ENCODE assay signal across 16 cellular contexts in the genomic region with DNA sequence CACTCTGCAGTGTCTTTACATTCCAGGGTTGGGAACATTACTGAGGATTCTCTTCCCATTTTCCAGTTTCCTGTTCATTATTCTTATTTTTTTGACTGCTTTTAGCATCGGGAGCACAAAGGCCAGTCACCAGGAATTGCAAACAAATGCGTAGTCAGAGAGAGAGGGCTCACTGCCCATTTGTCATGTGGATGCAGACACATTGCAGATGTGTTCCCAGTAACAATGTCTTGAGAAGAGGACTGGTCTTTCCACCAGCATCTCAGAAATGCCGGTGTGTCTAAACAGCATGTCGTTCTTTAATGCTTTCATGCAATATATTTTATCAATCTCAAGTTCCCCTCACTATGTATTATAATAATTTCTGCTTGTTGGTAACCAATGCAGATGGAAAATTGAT. TPM values are rescaled to one million over a fixed set of nuclear protein-coding genes. Genes with fewer than 3 reads are reported as not detected.
DNase-seq lines count a peak whose midpoint lies in the region; ATAC-seq and TF ChIP-seq lines count a peak whose summit lies in the region.
"Had no signal": no experiment of that assay in that cellular context is flagged by ENCODE, and none has a peak within 500 bp of the region (broad histone marks: within the 10 kb centered on the region; RNA-seq: fewer than 3 reads in every experiment).

No MANE protein-coding gene starts in this region.

- no peak overlapping the region for H2BK12ac ChIP-seq in neuronal stem cell (ENCODE audit: low read length)

- H3K36me3 ChIP-seq in neuronal stem cell (replicated peaks in 1 of 2; ENCODE audit: control insufficient read depth in 2 of 2, insufficient read depth in 2 of 2, low read length in 2 of 2) = no peaks in the 10 kb centered on the region
- no peaks in the 10 kb centered on the region for H3K36me3 ChIP-seq in ovary
- H3K36me3 ChIP-seq in gastroesophageal sphincter = no peaks in the 10 kb centered on the region
- H3K36me3 ChIP-seq: BLaER1, MG63 had no signal

- H3K4me1 ChIP-seq in neuronal stem cell (ENCODE audit: control insufficient read depth in 2 of 2, insufficient read depth in 1 of 2, low read depth in 1 of 2, low read length in 2 of 2) (peaks cover 0 to 7% of the 10 kb centered on the region in 2 donors), ovary (ENCODE audit: insufficient read depth) (no peaks in the 10 kb centered on the region), gastroesophageal sphincter (no peaks in the 10 kb centered on the region)
- H3K4me1 ChIP-seq: BLaER1 had no signal

- DNase-seq in hypothalamus (lab: John Stamatoyannopoulos, UW) (peak in 32 of 51 donors; percentile 1 to 80 (median 38)), neuronal stem cell (ENCODE audit: low spot score) (no peak), sciatic nerve (ENCODE audit: low spot score) (no peak), cortex of kidney (lab: John Stamatoyannopoulos, UW) (no peak), ovary (no peak)
- DNase-seq: DMS 273 treated with DMSO at 0.1 percent for 48 hours; MG63; NCI-H1105; NCI-H1694 treated with DMSO at 0.1 percent for 48 hours; NCI-H69; NK-92 treated with Interleukin-12 subunit alpha and Interleukin-12 subunit beta, amount 100 ng/mL, for 24 hours had no signal

- H2BK5ac ChIP-seq in neuronal stem cell (ENCODE audit: low read length) = no peak overlapping the region

- H3K14ac ChIP-seq in neuronal stem cell (ENCODE audit: low read length) = no peak overlapping the region

- no peak overlapping the region for H3K4me2 ChIP-seq in neuronal stem cell (ENCODE audit: insufficient read depth, low read length, poor library complexity, severe bottlenecking)
- H3K4me2 ChIP-seq: BLaER1 had no signal

- H3K18ac ChIP-seq in neuronal stem cell (ENCODE audit: low read length) = no peak overlapping the region

- TF ChIP-seq POLR2A in ovary (IDR thresholded peaks at IDR 0.05) = no peak
- no peak for TF ChIP-seq POLR2A in gastroesophageal sphincter (IDR thresholded peaks at IDR 0.05)

- no peak overlapping the region for H4K91ac ChIP-seq in neuronal stem cell (ENCODE audit: low read depth, low read length, poor library complexity)

- H3K4me3 ChIP-seq in neuronal stem cell (ENCODE audit: low read length in 2 of 2) (no peak overlapping the region), ovary (no peak overlapping the region), gastroesophageal sphincter (no peak overlapping the region)
- H3K4me3 ChIP-seq: BLaER1, MG63 had no signal

- H2BK15ac ChIP-seq in neuronal stem cell (ENCODE audit: low read length) = no peak overlapping the region

- TF ChIP-seq EP300 in ovary (IDR thresholded peaks at IDR 0.05) (no peak), gastroesophageal sphincter (IDR thresholded peaks at IDR 0.05) (no peak)

- H3K9me3 ChIP-seq in neuronal stem cell (replicated peaks in 1 of 2; ENCODE audit: control insufficient read depth in 2 of 2, insufficient read depth in 1 of 2, low read depth in 1 of 2, low read length in 2 of 2) (no peaks in the 10 kb centered on the region), ovary (no peaks in the 10 kb centered on the region), gastroesophageal sphincter (no peaks in the 10 kb centered on the region)
- H3K9me3 ChIP-seq: BLaER1, MG63 had no signal

- H3K27ac ChIP-seq in angular gyrus (ENCODE audit: low read depth, low read length) = peak overlapping the region; percentile 87
- H3K27ac ChIP-seq in neuronal stem cell (replicated peaks; ENCODE audit: low read length) = no peak overlapping the region
- no peak overlapping the region for H3K27ac ChIP-seq in ovary
- no peak overlapping the region for H3K27ac ChIP-seq in gastroesophageal sphincter
- H3K27ac ChIP-seq: BLaER1 had no signal

- no peaks in the 10 kb centered on the region for H3K79me1 ChIP-seq in neuronal stem cell (ENCODE audit: low read depth, low read length)

- intact Hi-C loops in sciatic nerve (cut with DNase I) (no loop called here), ovary (cut with DNase I) (no loop called here)

- no peak overlapping the region for H2AK5ac ChIP-seq in neuronal stem cell (ENCODE audit: low read depth, low read length)

- no peak overlapping the region for H3K23ac ChIP-seq in neuronal stem cell (ENCODE audit: low read depth, low read length, poor library complexity)

- no peak overlapping the region for H3K9ac ChIP-seq in neuronal stem cell (ENCODE audit: low read depth, low read length, poor library complexity)
- H3K9ac ChIP-seq: BLaER1 had no signal

- H2AFZ ChIP-seq in neuronal stem cell (ENCODE audit: low read length) = peak overlapping the region; percentile 3

- no peak for TF ChIP-seq CTCF in ovary (IDR thresholded peaks at IDR 0.05)
- no peak for TF ChIP-seq CTCF in gastroesophageal sphincter (IDR thresholded peaks at IDR 0.05)

- no peak overlapping the region for H2BK120ac ChIP-seq in neuronal stem cell (ENCODE audit: low read depth, low read length)

- no peak overlapping the region for H4K8ac ChIP-seq in neuronal stem cell (ENCODE audit: low read depth, low read length)

- ATAC-seq in sciatic nerve = no peak
- ATAC-seq in gastroesophageal sphincter = no peak

- H3K4ac ChIP-seq in neuronal stem cell (ENCODE audit: low read length) = no peak overlapping the region

- no CpG with 5 or more reads among the region's 4 CpGs for WGBS in neuronal stem cell (ENCODE audit: extremely low coverage in 2 of 2, insufficient read length in 2 of 2, insufficient replicate concordance in 1 of 2), 2 donors
- WGBS in ovary, 3 donors = 33 to 42% (median 42%) methylated on average over 4 of the region's 4 CpGs
- 15 to 19% methylated on average over 4 of the region's 4 CpGs for WGBS in gastroesophageal sphincter (ENCODE audit: low coverage in 1 of 2), 2 donors

- H3K27me3 ChIP-seq in neuronal stem cell (ENCODE audit: control insufficient read depth in 3 of 3, insufficient read depth in 3 of 3, low read depth in 1 of 3, low read length in 3 of 3) (no peaks in the 10 kb centered on the region), ovary (no peaks in the 10 kb centered on the region), gastroesophageal sphincter (peaks cover 3% of the 10 kb centered on the region)
- H3K27me3 ChIP-seq: BLaER1 had no signal

RNA-seq across cellular contexts. Expression of gene TAAR6, which starts 1.0 kb away (rescaled TPM):
- polyA plus RNA-seq in neuronal stem cell (2013, experiment 1 of 2) = not detected
- polyA plus RNA-seq in neuronal stem cell (2013, experiment 2 of 2) = not detected
- total RNA-seq in sciatic nerve = not detected
- total RNA-seq in ovary = not detected
- polyA plus RNA-seq in ovary = not detected
- not detected for total RNA-seq in gastroesophageal sphincter
- total RNA-seq: Daoy had no signal
- polyA plus RNA-seq: AG04450 had no signal

RNA-seq across cellular contexts. Expression of gene TAAR8, which starts 16.7 kb away (rescaled TPM):
- polyA plus RNA-seq in neuronal stem cell (2013, experiment 1 of 2) = not detected
- not detected for polyA plus RNA-seq in neuronal stem cell (2013, experiment 2 of 2)
- not detected for total RNA-seq in sciatic nerve
- total RNA-seq in ovary = not detected
- polyA plus RNA-seq in ovary = not detected
- not detected for total RNA-seq in gastroesophageal sphincter
- total RNA-seq: Daoy had no signal
- polyA plus RNA-seq: AG04450 had no signal

RNA-seq across cellular contexts. Expression of gene TAAR5, which starts 20.4 kb away (rescaled TPM):
- not detected for polyA plus RNA-seq in neuronal stem cell (2013, experiment 1 of 2)
- polyA plus RNA-seq in neuronal stem cell (2013, experiment 2 of 2) = not detected
- not detected for total RNA-seq in sciatic nerve
- not detected for total RNA-seq in ovary
- not detected for polyA plus RNA-seq in ovary
- total RNA-seq in gastroesophageal sphincter = not detected
- total RNA-seq: Daoy had no signal
- polyA plus RNA-seq: AG04450 had no signal

RNA-seq across cellular contexts. Expression of gene TAAR9, which starts 31.1 kb away (rescaled TPM):
- polyA plus RNA-seq in neuronal stem cell (2013, experiment 1 of 2) = not detected
- not detected for polyA plus RNA-seq in neuronal stem cell (2013, experiment 2 of 2)
- total RNA-seq in sciatic nerve = not detected
- not detected for total RNA-seq in ovary
- polyA plus RNA-seq in ovary = not detected
- total RNA-seq in gastroesophageal sphincter = not detected
- total RNA-seq: Daoy had no signal
- polyA plus RNA-seq: AG04450 had no signal

RNA-seq across cellular contexts. Expression of gene TAAR2, which starts 54.9 kb away (rescaled TPM):
- not detected for polyA plus RNA-seq in neuronal stem cell (2013, experiment 1 of 2)
- not detected for polyA plus RNA-seq in neuronal stem cell (2013, experiment 2 of 2)
- total RNA-seq in sciatic nerve = not detected
- total RNA-seq in ovary = not detected
- not detected for polyA plus RNA-seq in ovary
- not detected for total RNA-seq in gastroesophageal sphincter
- total RNA-seq: Daoy had no signal
- polyA plus RNA-seq: AG04450 had no signal

Comparison
In these comparisons a context has a peak if more than half of its experiments do, and no peak if none do; other contexts are left out.
1. DNase-seq: peak in hypothalamus (32 of 51); none in neuronal stem cell (single experiment), sciatic nerve (single experiment), cortex of kidney (single experiment) and ovary (0 of 5).